In genomic region chr3:112769624-112770023, GRCh38 we compare ENCODE assay signal across 1 cellular context.
TF ChIP-seq lines count a peak whose summit lies in the region.

No MANE protein-coding gene starts in this region.

TF ChIP-seq in GM23338, 12 proteins besides CTCF, POLR2A, EP300 and RAD21 (continued from another document):
- TF ChIP-seq, protein P1, sequence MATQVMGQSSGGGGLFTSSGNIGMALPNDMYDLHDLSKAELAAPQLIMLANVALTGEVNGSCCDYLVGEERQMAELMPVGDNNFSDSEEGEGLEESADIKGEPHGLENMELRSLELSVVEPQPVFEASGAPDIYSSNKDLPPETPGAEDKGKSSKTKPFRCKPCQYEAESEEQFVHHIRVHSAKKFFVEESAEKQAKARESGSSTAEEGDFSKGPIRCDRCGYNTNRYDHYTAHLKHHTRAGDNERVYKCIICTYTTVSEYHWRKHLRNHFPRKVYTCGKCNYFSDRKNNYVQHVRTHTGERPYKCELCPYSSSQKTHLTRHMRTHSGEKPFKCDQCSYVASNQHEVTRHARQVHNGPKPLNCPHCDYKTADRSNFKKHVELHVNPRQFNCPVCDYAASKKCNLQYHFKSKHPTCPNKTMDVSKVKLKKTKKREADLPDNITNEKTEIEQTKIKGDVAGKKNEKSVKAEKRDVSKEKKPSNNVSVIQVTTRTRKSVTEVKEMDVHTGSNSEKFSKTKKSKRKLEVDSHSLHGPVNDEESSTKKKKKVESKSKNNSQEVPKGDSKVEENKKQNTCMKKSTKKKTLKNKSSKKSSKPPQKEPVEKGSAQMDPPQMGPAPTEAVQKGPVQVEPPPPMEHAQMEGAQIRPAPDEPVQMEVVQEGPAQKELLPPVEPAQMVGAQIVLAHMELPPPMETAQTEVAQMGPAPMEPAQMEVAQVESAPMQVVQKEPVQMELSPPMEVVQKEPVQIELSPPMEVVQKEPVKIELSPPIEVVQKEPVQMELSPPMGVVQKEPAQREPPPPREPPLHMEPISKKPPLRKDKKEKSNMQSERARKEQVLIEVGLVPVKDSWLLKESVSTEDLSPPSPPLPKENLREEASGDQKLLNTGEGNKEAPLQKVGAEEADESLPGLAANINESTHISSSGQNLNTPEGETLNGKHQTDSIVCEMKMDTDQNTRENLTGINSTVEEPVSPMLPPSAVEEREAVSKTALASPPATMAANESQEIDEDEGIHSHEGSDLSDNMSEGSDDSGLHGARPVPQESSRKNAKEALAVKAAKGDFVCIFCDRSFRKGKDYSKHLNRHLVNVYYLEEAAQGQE (IDR thresholded peaks at IDR 0.05; ENCODE audit: unreplicated experiment) = no peak
